8 cellular contexts compared by ENCODE assay signal in the genomic region with DNA sequence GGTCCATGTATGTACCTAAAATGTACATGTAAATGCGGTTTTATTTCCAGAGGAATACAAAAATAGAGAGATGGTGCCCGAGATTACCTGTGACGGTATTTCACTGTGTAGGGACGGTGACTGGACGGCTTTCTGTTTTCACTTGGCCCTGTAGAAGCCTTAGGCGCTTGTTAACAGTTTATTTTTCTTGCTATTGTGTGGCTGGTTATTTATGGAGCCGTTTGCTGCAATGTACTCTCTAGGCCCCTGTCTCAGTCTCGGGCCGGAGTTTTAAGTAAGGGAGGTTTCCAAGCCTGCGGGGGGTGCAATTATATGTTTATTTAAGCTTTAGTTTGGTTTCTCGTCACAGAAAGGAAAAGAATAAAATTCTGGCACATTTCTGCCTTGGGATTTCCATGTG. TPM values are rescaled to one million over a fixed set of nuclear protein-coding genes. Genes with fewer than 3 reads are reported as not detected.
A peak's percentile ranks its signal among the peaks of the same experiment; 100 is the strongest.
DNase-seq lines count a peak whose midpoint lies in the region; ATAC-seq, FAIRE-seq and TF ChIP-seq lines count a peak whose summit lies in the region.

No MANE protein-coding gene starts in this region.

- H3K9me3 ChIP-seq in PC-9 (ENCODE audit: insufficient read depth, low read depth) = no peaks in the 10 kb centered on the region

- H2AFZ ChIP-seq in PC-9 = peak overlapping the region; percentile 100

- H3K4me1 ChIP-seq in PC-9 (replicated peaks; ENCODE audit: insufficient read depth) = peaks cover 24% of the 10 kb centered on the region

- intact Hi-C loops in PC-9 (cut with micrococcal nuclease; ENCODE audit: unreplicated experiment) = loop anchor here (2.0 to 5.0 kb wide), 2 partner anchors 157 to 206 kb away; partner anchors contain the start of gene ALG6

- FAIRE-seq in GM12892 (lab: Jason Lieb, UNC) = peak; percentile 38
- FAIRE-seq in GM12891 (lab: Jason Lieb, UNC) = no peak

- CTCF ChIA-PET in PC-9 (lab: Charles Lee) = interaction anchor here (1.6 kb wide), 1 partner anchor 151 kb away, joined by 3 read pairs; no protein-coding TSS in a partner anchor

- peaks cover 6% of the 10 kb centered on the region; the same call in 1 of the 2 replicates for H3F3A ChIP-seq in PC-9 (ENCODE audit: insufficient read depth, low read depth)

- TSS peak; percentile 65 for BruUV-seq in PC-9 (replicated peaks; lab: Mats Ljungman, UMichigan)

- peaks cover 2% of the 10 kb centered on the region for H3K36me3 Mint-ChIP-seq in neural crest cell (ENCODE audit: low read depth)

- H3K9me3 Mint-ChIP-seq in neural crest cell = no peaks in the 10 kb centered on the region

- no peak for TF ChIP-seq CTCF in 22Rv1 (IDR thresholded peaks at IDR 0.05)
- no peak for TF ChIP-seq CTCF in PC-9 (conservative IDR thresholded peaks at IDR 0.05)
- no peak for TF ChIP-seq CTCF in neural crest cell (conservative IDR thresholded peaks at IDR 0.05)

- H3K4me2 ChIP-seq in PC-9 = peak overlapping the region; percentile 97

- H3K79me2 ChIP-seq in PC-9 (ENCODE audit: low read depth) = peaks cover 49% of the 10 kb centered on the region

- ATAC-seq in HG02763 (IDR thresholded peaks at IDR 0.05; ENCODE audit: unreplicated experiment) = peak; percentile 14

- TF ChIP-seq POLR2A in GM12892 (IDR thresholded peaks at IDR 0.05; ENCODE audit: low read depth, low read length) (no peak), erythroblast (IDR thresholded peaks at IDR 0.05; ENCODE audit: low read length) (no peak), GM12891 (IDR thresholded peaks at IDR 0.05; ENCODE audit: low read depth, low read length) (no peak)

- peak overlapping the region; percentile 98 for H3K4me3 ChIP-seq in PC-9

- H3K9me2 ChIP-seq in PC-9 (ENCODE audit: insufficient read depth) = no peaks in the 10 kb centered on the region

- H3K27ac Mint-ChIP-seq in neural crest cell (ENCODE audit: unreplicated experiment) = peak overlapping the region; percentile 100

- H3K4me1 Mint-ChIP-seq in neural crest cell = peaks cover 30% of the 10 kb centered on the region

- H3K27ac ChIP-seq in 22Rv1 (peak overlapping the region; percentile 89), PC-9 (peak overlapping the region; percentile 67)

- no peak for DNase-seq in GM12892 (ENCODE audit: insufficient read length)
- no peak for DNase-seq in PC-9
- DNase-seq in erythroblast (lab: John Stamatoyannopoulos, UW) = peak; percentile 80 to 86
- DNase-seq in neural crest cell (ENCODE audit: low read depth, low spot score) = no peak
- DNase-seq in SW 1271 (lab: John Stamatoyannopoulos, UW) = no peak
- DNase-seq in GM12891 (ENCODE audit: insufficient read length, low spot score) = no peak

- H3K27me3 Mint-ChIP-seq in neural crest cell (ENCODE audit: low read depth) = no peaks in the 10 kb centered on the region

- no peaks in the 10 kb centered on the region for H3K27me3 ChIP-seq in PC-9 (ENCODE audit: insufficient read depth, low read depth)

- H4K20me1 ChIP-seq in PC-9 (ENCODE audit: insufficient read depth) = no peaks in the 10 kb centered on the region

- POLR2A ChIA-PET in PC-9 (lab: Charles Lee; ENCODE audit: unreplicated experiment) = interaction anchor here (0.7 kb wide), 3 partner anchors 89 to 1902 kb away, joined by 3 read pairs; no protein-coding TSS in a partner anchor

- H3K4me3 Mint-ChIP-seq in neural crest cell = peak overlapping the region; percentile 98

- peaks cover 14% of the 10 kb centered on the region for H3K36me3 ChIP-seq in PC-9 (ENCODE audit: low read depth)

TF ChIP-seq in GM12891, 5 proteins besides CTCF, POLR2A, EP300 and RAD21:
- TF ChIP-seq SPI1 (IDR thresholded peaks at IDR 0.05; ENCODE audit: low read depth, low read length) (no peak), POLR2AphosphoS5 (IDR thresholded peaks at IDR 0.05; ENCODE audit: low read depth, low read length) (no peak)

RNA-seq across cellular contexts. Expression of gene EFCAB7, which starts 0.4 kb away (rescaled TPM):
- 9.2 TPM for polyA plus RNA-seq in GM12892 (2012; ENCODE audit: missing spikeins)
- total RNA-seq in PC-9 (2021) (7.7 and 11.2 TPM in 2 replicates), neural crest cell (10.6 and 11.0 TPM in 2 replicates)
- polyA plus RNA-seq in GM12891 (2012; ENCODE audit: low read depth, missing spikeins) = 3.8 TPM

RNA-seq across cellular contexts. Expression of gene ITGB3BP, which starts 0.7 kb away (rescaled TPM):
- polyA plus RNA-seq in GM12892 (2012; ENCODE audit: missing spikeins) = 77.8 TPM
- total RNA-seq in PC-9 (2021) (61.7 and 79.2 TPM in 2 replicates), neural crest cell (55.8 and 57.6 TPM in 2 replicates)
- polyA plus RNA-seq in GM12891 (2012; ENCODE audit: low read depth, missing spikeins) = 56.7 TPM

Comparison
In these comparisons a context has a peak if more than half of its experiments do, and no peak if none do; other contexts are left out.
1. DNase-seq: peak in erythroblast (2 of 2); none in GM12892 (single experiment), PC-9 (0 of 2), neural crest cell (single experiment), SW 1271 (0 of 2) and GM12891 (single experiment).